Comparison of ENCODE assay signal across 8 cellular contexts in the genomic region with DNA sequence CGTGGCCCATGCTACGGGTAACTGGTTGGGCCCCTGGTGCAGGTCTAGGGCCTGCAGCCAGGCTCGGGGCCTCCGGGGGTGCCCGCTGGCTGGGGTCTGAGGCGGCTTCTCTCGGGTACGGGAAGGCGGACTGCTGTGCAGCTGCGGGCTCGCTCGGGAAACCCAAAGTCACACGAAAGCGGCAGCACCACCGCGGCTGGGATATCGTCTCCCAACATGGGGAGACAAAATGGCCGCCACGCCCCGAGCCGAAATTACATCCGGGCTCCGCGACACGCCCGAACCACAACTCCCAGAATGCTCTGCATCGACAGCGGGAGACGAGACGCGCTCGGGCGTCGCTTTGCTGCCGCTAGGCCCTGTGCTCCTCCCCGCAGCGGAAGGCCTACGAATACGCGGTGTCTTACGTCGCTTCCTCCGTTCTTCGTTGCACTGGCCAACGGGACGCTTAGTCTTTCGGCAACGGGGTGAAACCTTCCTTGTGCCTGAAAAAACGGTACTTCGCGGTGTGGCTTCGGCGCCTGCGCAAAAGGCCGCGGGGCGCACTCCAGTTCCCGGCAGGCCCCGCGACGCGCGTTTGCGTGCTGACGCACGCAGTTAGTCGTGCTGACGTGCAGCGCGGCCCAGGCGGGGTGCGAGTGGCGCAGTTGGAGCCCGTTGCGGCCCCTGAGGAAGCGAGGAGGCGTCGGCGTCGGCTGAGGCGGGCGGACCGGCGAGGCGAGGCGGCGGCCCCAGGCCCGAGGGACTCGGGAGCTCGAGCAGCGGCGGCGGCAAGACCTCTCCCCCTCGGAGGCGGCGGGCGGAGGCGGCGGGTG. TPM values are rescaled to one million over a fixed set of nuclear protein-coding genes. Genes with fewer than 3 reads are reported as not detected.
DNase-seq lines count a peak whose midpoint lies in the region; TF ChIP-seq lines count a peak whose summit lies in the region.

A gene (plus strand): TSS at position 604 of the 815 bp plus-strand sequence. CDS start 3,727 bp downstream, outside the sequence.

- DNase-seq in GM04504 (ENCODE audit: low read depth) = peak; percentile 90
- DNase-seq in HFFc6 = peak; percentile 92
- peak; percentile 97 for DNase-seq in NAMALWA (ENCODE audit: low spot score)
- peak; percentile 92 for DNase-seq in SK-MEL-5 (ENCODE audit: low read depth, low spot score)
- peak; percentile 95 for DNase-seq in activated naive CD4-positive, alpha-beta T cell treated with Interleukin-2 at 50 U/mL for 16 hours
- peak; percentile 95 for DNase-seq in foreskin melanocyte
- peak; percentile 92 for DNase-seq in stromal cell of bone marrow (ENCODE audit: low read depth)

- H3K36me3 ChIP-seq in neuron (ENCODE audit: insufficient read depth, low read length) = peaks cover 25% of the 10 kb centered on the region

- peaks cover 57% of the 10 kb centered on the region for H3K36me3 Mint-ChIP-seq in HFFc6 (ENCODE audit: low read depth)

- peak within 1 kb of the TSS; percentile 99 for H3K27ac Mint-ChIP-seq in HFFc6

- H3K9me3 Mint-ChIP-seq in HFFc6 = no peaks in the 10 kb centered on the region; the same call in 1 of the 2 replicates

- in situ Hi-C loops in SK-MEL-5 (cut with HindIII; ENCODE audit: low pct_unique_long_range_greater_than_20kb, low sequenced_read_pairs) = no loop called here

- peaks cover 5% of the 10 kb centered on the region for H3K27me3 Mint-ChIP-seq in HFFc6 (ENCODE audit: insufficient read depth)

- H3K4me3 ChIP-seq in neuron (ENCODE audit: low read length) = peak within 1 kb of the TSS; percentile 74

- H3K9me3 ChIP-seq in neuron (ENCODE audit: low read length) = no peaks in the 10 kb centered on the region

- no peak for TF ChIP-seq CTCF in HFFc6 (IDR thresholded peaks at IDR 0.05)

- peak within 1 kb of the TSS; percentile 92 for H3K4me3 Mint-ChIP-seq in HFFc6

- peaks cover 28% of the 10 kb centered on the region for H3K4me1 ChIP-seq in neuron (ENCODE audit: insufficient read depth, low read length)

- H3K27me3 ChIP-seq in neuron (ENCODE audit: insufficient read depth, low read length) = no peaks in the 10 kb centered on the region

- H2AFZ ChIP-seq in neuron (ENCODE audit: low read depth, low read length) = peak within 1 kb of the TSS; percentile 43

- H3K4me1 Mint-ChIP-seq in HFFc6 (ENCODE audit: low read depth) = peaks cover 47% of the 10 kb centered on the region

RNA-seq across cellular contexts. Expression of the gene that starts here (rescaled TPM):
- 100 to 1,000 TPM; 223 to 317 (median 269) TPM for total RNA-seq in HFFc6 (2021; fragmentation: NEBNext Ultra II Directional; extraction: Animal tissue kit (Norgen Biotek cat#: 25700))
- 21.4 and 34.0 TPM in 2 replicates for total RNA-seq in SK-MEL-5 (2014; rRNA removed; shearing (Covaris generic))
- polyA plus RNA-seq in SK-MEL-5 (2015; cell fraction: cytosol; rRNA removed) = 174 and 286 TPM in 2 replicates
- 1,902 and 2,063 TPM in 2 replicates for polyA plus RNA-seq in SK-MEL-5 (2015; cell fraction: nucleus; rRNA removed)

Comparison
In these comparisons a context has a peak if more than half of its experiments do, and no peak if none do; other contexts are left out.
1. Peak in every context shown above with its lines: DNase-seq and H3K4me3 ChIP-seq.